Comparison of ENCODE assay signal across 8 cellular contexts in the genomic region with DNA sequence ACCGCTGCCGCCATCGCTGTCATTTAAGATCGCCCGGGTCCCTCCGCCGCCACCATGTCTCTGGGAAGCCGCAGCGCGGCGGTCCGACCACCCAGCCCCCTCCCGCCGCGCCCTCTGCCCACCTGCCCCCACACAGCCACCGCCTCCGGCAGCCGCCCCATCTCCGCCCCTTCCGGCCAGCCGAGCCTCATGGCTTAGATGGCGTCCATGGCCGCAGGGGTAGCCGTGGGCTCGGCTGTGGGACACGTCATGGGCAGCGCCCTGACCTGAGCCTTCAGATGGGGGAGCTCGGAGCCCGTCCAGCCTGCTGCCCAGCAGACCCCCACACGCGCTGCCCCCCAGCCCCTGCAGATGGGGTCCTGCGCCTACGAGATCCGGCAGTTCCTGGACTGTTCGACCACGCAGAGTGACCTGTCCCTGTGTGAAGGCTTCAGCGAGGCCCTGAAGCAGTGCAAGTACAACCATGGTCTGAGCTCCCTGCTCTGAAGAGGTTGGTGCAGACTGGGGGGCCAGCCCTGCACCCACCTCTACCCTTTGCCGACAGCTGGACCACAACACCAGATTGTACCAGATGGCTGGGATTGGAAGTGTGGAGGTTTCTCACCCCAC.
DNase-seq lines count a peak whose midpoint lies in the region; ATAC-seq lines count a peak whose summit lies in the region.

No MANE protein-coding gene starts in this region.

- H3K27ac Mint-ChIP-seq in activated CD4-positive, alpha-beta T cell treated with anti-CD3 and anti-CD28 coated beads, Interleukin-2, amount 10 ng/mL, durations not matched to agents 24 days and 14 days, result peak overlapping the region; percentile 83
- peak overlapping the region; percentile 65 for H3K27ac Mint-ChIP-seq in activated CD4-positive, alpha-beta memory T cell treated with anti-CD3 and anti-CD28 coated beads for 36 hours

- H3K4me1 Mint-ChIP-seq in activated CD4-positive, alpha-beta T cell treated with anti-CD3 and anti-CD28 coated beads, Interleukin-2, amount 10 ng/mL, durations not matched to agents 24 days and 14 days, result peaks cover 4% of the 10 kb centered on the region
- peaks cover 10% of the 10 kb centered on the region for H3K4me1 Mint-ChIP-seq in activated CD4-positive, alpha-beta memory T cell treated with anti-CD3 and anti-CD28 coated beads for 36 hours (ENCODE audit: low read depth)

- H3K4me3 Mint-ChIP-seq in activated CD4-positive, alpha-beta T cell treated with anti-CD3 and anti-CD28 coated beads, Interleukin-2, amount 10 ng/mL, durations not matched to agents 24 days and 14 days, result peak overlapping the region; percentile 68
- peak overlapping the region; percentile 64 for H3K4me3 Mint-ChIP-seq in activated CD4-positive, alpha-beta memory T cell treated with anti-CD3 and anti-CD28 coated beads for 36 hours

- intact Hi-C loops in activated CD4-positive, alpha-beta T cell treated with anti-CD3 and anti-CD28 coated beads, Interleukin-2, amount 10 ng/mL, durations not matched to agents 24 days and 14 days (cut with micrococcal nuclease), result no loop called here
- intact Hi-C loops in activated CD4-positive, alpha-beta memory T cell treated with anti-CD3 and anti-CD28 coated beads for 36 hours (cut with micrococcal nuclease), result no loop called here

- DNase-seq in activated CD4-positive, alpha-beta T cell treated with anti-CD3 and anti-CD28 coated beads, Interleukin-2, amount 10 ng/mL, durations not matched to agents 24 days and 14 days, result no peak
- DNase-seq in activated CD4-positive, alpha-beta T cell treated with anti-CD3 and anti-CD28 coated beads, Interleukin-2, amount 50 U/mL, for 1 hour, result no peak
- DNase-seq in activated CD4-positive, alpha-beta memory T cell treated with anti-CD3 and anti-CD28 coated beads for 36 hours, result peak; percentile 33
- peak; percentile 30 for DNase-seq in iPS-NIHi7 (ENCODE audit: extremely low spot score)
- no peak for DNase-seq in activated CD4-positive, alpha-beta T cell treated with anti-CD3 and anti-CD28 coated beads for 4 hours

- no peaks in the 10 kb centered on the region for H3K27me3 Mint-ChIP-seq in activated CD4-positive, alpha-beta T cell treated with anti-CD3 and anti-CD28 coated beads, Interleukin-2, amount 10 ng/mL, durations not matched to agents 24 days and 14 days
- H3K27me3 Mint-ChIP-seq in activated CD4-positive, alpha-beta memory T cell treated with anti-CD3 and anti-CD28 coated beads for 36 hours, result no peaks in the 10 kb centered on the region

- H3K36me3 Mint-ChIP-seq in activated CD4-positive, alpha-beta T cell treated with anti-CD3 and anti-CD28 coated beads, Interleukin-2, amount 10 ng/mL, durations not matched to agents 24 days and 14 days (ENCODE audit: low read depth), result no peaks in the 10 kb centered on the region
- H3K36me3 Mint-ChIP-seq in activated CD4-positive, alpha-beta memory T cell treated with anti-CD3 and anti-CD28 coated beads for 36 hours, result no peaks in the 10 kb centered on the region

- POLR2A ChIA-PET in activated CD4-positive, alpha-beta memory T cell treated with anti-CD3 and anti-CD28 coated beads for 36 hours (lab: Charles Lee), result no interaction called here

- H3K27ac ChIP-seq in temporal lobe (ENCODE audit: low read depth, low read length), result peak overlapping the region; percentile 17

- CTCF ChIA-PET in activated CD4-positive, alpha-beta memory T cell treated with anti-CD3 and anti-CD28 coated beads for 36 hours (lab: Charles Lee), result interaction anchor here (0.7 to 0.9 kb wide), 2 partner anchors 10 to 41 kb away, joined by 3 to 4 read pairs; no protein-coding TSS in a partner anchor

- no peaks in the 10 kb centered on the region for H3K9me3 Mint-ChIP-seq in activated CD4-positive, alpha-beta T cell treated with anti-CD3 and anti-CD28 coated beads, Interleukin-2, amount 10 ng/mL, durations not matched to agents 24 days and 14 days
- H3K9me3 Mint-ChIP-seq in activated CD4-positive, alpha-beta memory T cell treated with anti-CD3 and anti-CD28 coated beads for 36 hours, result no peaks in the 10 kb centered on the region

- ATAC-seq in HG02840 (IDR thresholded peaks at IDR 0.05; ENCODE audit: low FRiP score, unreplicated experiment) (peak; percentile 66), HG03565 (IDR thresholded peaks at IDR 0.05; ENCODE audit: unreplicated experiment) (no peak)

Comparison
In these comparisons a context has a peak if more than half of its experiments do, and no peak if none do; other contexts are left out.
1. DNase-seq: peak in activated CD4-positive, alpha-beta memory T cell treated with anti-CD3 and anti-CD28 coated beads for 36 hours (single experiment) and iPS-NIHi7 (single experiment); none in activated CD4-positive, alpha-beta T cell treated with anti-CD3 and anti-CD28 coated beads, Interleukin-2, amount 10 ng/mL, durations not matched to agents 24 days and 14 days (single experiment), activated CD4-positive, alpha-beta T cell treated with anti-CD3 and anti-CD28 coated beads, Interleukin-2, amount 50 U/mL, for 1 hour (single experiment) and activated CD4-positive, alpha-beta T cell treated with anti-CD3 and anti-CD28 coated beads for 4 hours (0 of 2).